8 cellular contexts compared by ENCODE assay signal in the genomic region with DNA sequence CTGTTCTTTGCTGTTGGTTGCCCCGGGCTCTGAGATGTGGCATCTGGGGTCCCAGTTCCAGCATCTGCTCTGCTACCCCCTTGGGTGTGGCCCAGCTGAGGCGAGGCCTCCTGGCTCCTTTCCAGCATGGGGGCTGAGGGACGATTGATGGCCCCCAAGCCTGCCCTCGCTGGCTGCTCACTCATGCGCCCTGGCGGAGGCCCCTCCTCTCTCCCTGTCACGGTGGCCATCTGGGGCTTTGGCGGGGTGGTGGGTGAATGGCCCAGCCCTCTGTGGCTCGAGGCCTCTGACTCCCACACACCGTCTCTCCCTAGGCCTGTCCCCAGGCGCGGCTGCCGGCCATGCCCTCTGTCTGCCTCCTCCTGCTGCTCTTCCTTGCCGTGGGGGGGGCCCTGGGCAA. TPM values are rescaled to one million over a fixed set of nuclear protein-coding genes. Genes with fewer than 3 reads are reported as not detected.
A peak's percentile ranks its signal among the peaks of the same experiment; 100 is the strongest.
DNase-seq lines count a peak whose midpoint lies in the region; ATAC-seq and TF ChIP-seq lines count a peak whose summit lies in the region.

No MANE protein-coding gene starts in this region.

- H3K9me3 ChIP-seq in right atrium auricular region (no peaks in the 10 kb centered on the region), stomach (peaks cover 0 to 5% (median 2%) of the 10 kb centered on the region in 4 donors), gastrocnemius medialis (no peaks in the 10 kb centered on the region)

- peak overlapping the region; percentile 76 for H3K4me3 Mint-ChIP-seq in activated CD4-positive, alpha-beta T cell treated with anti-CD3 and anti-CD28 coated beads, Interleukin-2, amount 10 ng/mL, durations not matched to agents 7 days and 5 days
- peak overlapping the region; percentile 79 for H3K4me3 Mint-ChIP-seq in activated CD8-positive, alpha-beta T cell treated with anti-CD3 and anti-CD28 coated beads for 36 hours

- CTCF ChIA-PET in activated CD4-positive, alpha-beta T cell treated with anti-CD3 and anti-CD28 coated beads, Interleukin-2, amount 10 ng/mL, durations not matched to agents 7 days and 5 days (lab: Charles Lee) = no interaction called here
- CTCF ChIA-PET in activated CD8-positive, alpha-beta T cell treated with anti-CD3 and anti-CD28 coated beads for 36 hours (lab: Charles Lee) = no interaction called here

- H3K27ac ChIP-seq in right atrium auricular region (peak overlapping the region; percentile 23 to 35), stomach (peak overlapping the region in 2 of 5 donors; percentile 77 to 79), gastrocnemius medialis (no peak overlapping the region)

- no peaks in the 10 kb centered on the region for H3K9me3 Mint-ChIP-seq in activated CD4-positive, alpha-beta T cell treated with anti-CD3 and anti-CD28 coated beads, Interleukin-2, amount 10 ng/mL, durations not matched to agents 7 days and 5 days
- no peaks in the 10 kb centered on the region for H3K9me3 Mint-ChIP-seq in activated CD8-positive, alpha-beta T cell treated with anti-CD3 and anti-CD28 coated beads for 36 hours

- H3K4me1 ChIP-seq in right atrium auricular region (peaks cover 0 to 5% of the 10 kb centered on the region in 2 donors), stomach (peaks cover 0 to 16% (median 15%) of the 10 kb centered on the region in 4 donors), gastrocnemius medialis (no peaks in the 10 kb centered on the region)

- H3K27ac Mint-ChIP-seq in activated CD4-positive, alpha-beta T cell treated with anti-CD3 and anti-CD28 coated beads, Interleukin-2, amount 10 ng/mL, durations not matched to agents 7 days and 5 days = no peak overlapping the region
- H3K27ac Mint-ChIP-seq in activated CD8-positive, alpha-beta T cell treated with anti-CD3 and anti-CD28 coated beads for 36 hours = no peak overlapping the region

- H3K4me1 Mint-ChIP-seq in activated CD4-positive, alpha-beta T cell treated with anti-CD3 and anti-CD28 coated beads, Interleukin-2, amount 10 ng/mL, durations not matched to agents 7 days and 5 days = peaks cover 9% of the 10 kb centered on the region
- H3K4me1 Mint-ChIP-seq in activated CD8-positive, alpha-beta T cell treated with anti-CD3 and anti-CD28 coated beads for 36 hours (ENCODE audit: low read depth) = peaks cover 6% of the 10 kb centered on the region

- TF ChIP-seq POLR2A in stomach (IDR thresholded peaks at IDR 0.05) (no peak), gastrocnemius medialis (IDR thresholded peaks at IDR 0.05) (no peak)

- peaks cover 8% of the 10 kb centered on the region for H3K36me3 ChIP-seq in right atrium auricular region
- peaks cover 0 to 45% (median 27%) of the 10 kb centered on the region in 4 donors for H3K36me3 ChIP-seq in stomach
- no peaks in the 10 kb centered on the region for H3K36me3 ChIP-seq in gastrocnemius medialis

- no peak for ATAC-seq in activated CD8-positive, alpha-beta T cell treated with anti-CD3 and anti-CD28 coated beads for 36 hours
- ATAC-seq in left colon (no peak), gastrocnemius medialis (no peak)

- WGBS in stomach, 5 donors = 60 to 68% (median 63%) methylated on average over 1 to 14 of the region's 14 CpGs

- H3K4me3 ChIP-seq in right atrium auricular region (peak overlapping the region in 1 of 2 donors; percentile 66), stomach (peak overlapping the region in 3 of 4 donors; percentile 57 to 68 (median 64)), gastrocnemius medialis (no peak overlapping the region)

- POLR2A ChIA-PET in activated CD4-positive, alpha-beta T cell treated with anti-CD3 and anti-CD28 coated beads, Interleukin-2, amount 10 ng/mL, durations not matched to agents 7 days and 5 days (lab: Charles Lee) = no interaction called here
- POLR2A ChIA-PET in activated CD8-positive, alpha-beta T cell treated with anti-CD3 and anti-CD28 coated beads for 36 hours (lab: Charles Lee) = interaction anchor here (1.1 to 1.2 kb wide), 2 partner anchors 15 to 27 kb away, joined by 3 read pairs; a partner anchor contains a TSS

- H3K36me3 Mint-ChIP-seq in activated CD4-positive, alpha-beta T cell treated with anti-CD3 and anti-CD28 coated beads, Interleukin-2, amount 10 ng/mL, durations not matched to agents 7 days and 5 days (ENCODE audit: low read depth) = no peaks in the 10 kb centered on the region
- H3K36me3 Mint-ChIP-seq in activated CD8-positive, alpha-beta T cell treated with anti-CD3 and anti-CD28 coated beads for 36 hours (ENCODE audit: low read depth) = peaks cover 4% of the 10 kb centered on the region

- H3K27me3 Mint-ChIP-seq in activated CD4-positive, alpha-beta T cell treated with anti-CD3 and anti-CD28 coated beads, Interleukin-2, amount 10 ng/mL, durations not matched to agents 7 days and 5 days = no peaks in the 10 kb centered on the region
- no peaks in the 10 kb centered on the region for H3K27me3 Mint-ChIP-seq in activated CD8-positive, alpha-beta T cell treated with anti-CD3 and anti-CD28 coated beads for 36 hours

- in situ Hi-C loops in gastrocnemius medialis (cut with MboI; ENCODE audit: low sequenced_read_pairs in 4 of 4) = no loop called here

- no peak for TF ChIP-seq EP300 in stomach (IDR thresholded peaks at IDR 0.05)

- H3K27me3 ChIP-seq in right atrium auricular region (no peaks in the 10 kb centered on the region), stomach (no peaks in the 10 kb centered on the region), gastrocnemius medialis (no peaks in the 10 kb centered on the region)

- DNase-seq in activated CD4-positive, alpha-beta T cell treated with anti-CD3 and anti-CD28 coated beads, Interleukin-2, amount 10 ng/mL, durations not matched to agents 7 days and 5 days = no peak
- no peak for DNase-seq in activated CD4-positive, alpha-beta T cell treated with anti-CD3 and anti-CD28 coated beads for 4 hours
- DNase-seq in activated CD8-positive, alpha-beta T cell treated with anti-CD3 and anti-CD28 coated beads for 36 hours = no peak
- DNase-seq in right atrium auricular region (ENCODE audit: low spot score) (no peak), stomach (no peak), NCI-H1105 (lab: John Stamatoyannopoulos, UW) (no peak), left colon (no peak), gastrocnemius medialis (no peak)

- TF ChIP-seq CTCF in activated CD8-positive, alpha-beta T cell treated with anti-CD3 and anti-CD28 coated beads for 36 hours (IDR thresholded peaks at IDR 0.05) = no peak
- no peak for TF ChIP-seq CTCF in right atrium auricular region (IDR thresholded peaks at IDR 0.05)
- TF ChIP-seq CTCF in stomach (IDR thresholded peaks at IDR 0.05) = no peak
- no peak for TF ChIP-seq CTCF in gastrocnemius medialis (IDR thresholded peaks at IDR 0.05 in 4 of 5, conservative IDR thresholded peaks at IDR 0.05 in 1 of 5)

- intact Hi-C loops in activated CD8-positive, alpha-beta T cell treated with anti-CD3 and anti-CD28 coated beads for 36 hours (cut with micrococcal nuclease) = no loop called here
- intact Hi-C loops in stomach (cut with DNase I; ENCODE audit: low total_unique reads) (no loop called here), left colon (cut with DNase I, micrococcal nuclease) (no loop called here), gastrocnemius medialis (cut with DNase I; ENCODE audit: low total_unique reads) (no loop called here)

RNA-seq across cellular contexts. Expression of a gene that starts 1.8 kb away (rescaled TPM):
- 10 to 100 TPM; 26.2 to 28.3 TPM for total RNA-seq in activated CD4-positive, alpha-beta T cell treated with anti-CD3 and anti-CD28 coated beads, Interleukin-2, amount 10 ng/mL, durations not matched to agents 7 days and 5 days
- 10 to 100 TPM; 36.5 to 40.5 TPM for total RNA-seq in activated CD8-positive, alpha-beta T cell treated with anti-CD3 and anti-CD28 coated beads for 36 hours
- total RNA-seq in right atrium auricular region = 1 to 10 TPM; 5.9 to 7.1 TPM
- 100 to 1,000 TPM in 2 of 5 donors, 10 to 100 TPM in 2, 1 to 10 TPM in 1; 9.9 to 296 (median 35.5) TPM for total RNA-seq in stomach
- polyA plus RNA-seq in stomach = 1 to 10 TPM; 2.3 to 7.6 (median 6.0) TPM
- total RNA-seq in left colon = 10 to 100 TPM; 48.9 to 68.2 TPM
- total RNA-seq in gastrocnemius medialis = 10 to 100 TPM in 1 of 4 donors, 1 to 10 TPM in 3; 1.2 to 10.7 (median 2.8) TPM

RNA-seq across cellular contexts. Expression of a gene that starts 15.9 kb away (rescaled TPM):
- 10 to 100 TPM; 54.3 to 66.9 TPM for total RNA-seq in activated CD4-positive, alpha-beta T cell treated with anti-CD3 and anti-CD28 coated beads, Interleukin-2, amount 10 ng/mL, durations not matched to agents 7 days and 5 days
- total RNA-seq in activated CD8-positive, alpha-beta T cell treated with anti-CD3 and anti-CD28 coated beads for 36 hours = 10 to 100 TPM; 43.6 to 47.5 TPM
- total RNA-seq in right atrium auricular region (10 to 100 TPM; 24.3 to 41.7 TPM), stomach (10 to 100 TPM; 16.7 to 79.4 (median 55.4) TPM), left colon (10 to 100 TPM; 44.4 to 56.7 TPM), gastrocnemius medialis (10 to 100 TPM; 30.9 to 55.4 (median 45.3) TPM)
- 100 to 1,000 TPM in 2 of 3 donors, 10 to 100 TPM in 1; 82.2 to 162 (median 157) TPM for polyA plus RNA-seq in stomach

RNA-seq across cellular contexts. Expression of a gene that starts 19.2 kb away (rescaled TPM):
- 10 to 100 TPM; 43.2 to 47.9 TPM for total RNA-seq in activated CD4-positive, alpha-beta T cell treated with anti-CD3 and anti-CD28 coated beads, Interleukin-2, amount 10 ng/mL, durations not matched to agents 7 days and 5 days
- 10 to 100 TPM; 49.8 to 50.1 TPM for total RNA-seq in activated CD8-positive, alpha-beta T cell treated with anti-CD3 and anti-CD28 coated beads for 36 hours
- 10 to 100 TPM; 20.1 to 32.9 TPM for total RNA-seq in right atrium auricular region
- 1 to 10 TPM in 4 of 5 donors, not detected in 1; 2.7 to 8.4 (median 5.0) TPM for total RNA-seq in stomach
- 10 to 100 TPM; 18.2 to 29.0 (median 22.6) TPM for polyA plus RNA-seq in stomach
- total RNA-seq in left colon = 10 to 100 TPM in 1 of 2 donors, 1 to 10 TPM in 1; 9.8 to 11.5 TPM
- total RNA-seq in gastrocnemius medialis = 10 to 100 TPM; 26.0 to 72.5 (median 29.3) TPM

RNA-seq across cellular contexts. Expression of a gene that starts 22.9 kb away (rescaled TPM):
- 100 to 1,000 TPM; 118 to 123 TPM for total RNA-seq in activated CD4-positive, alpha-beta T cell treated with anti-CD3 and anti-CD28 coated beads, Interleukin-2, amount 10 ng/mL, durations not matched to agents 7 days and 5 days
- 10 to 100 TPM; 76.5 TPM for total RNA-seq in activated CD8-positive, alpha-beta T cell treated with anti-CD3 and anti-CD28 coated beads for 36 hours
- 100 to 1,000 TPM in 1 of 2 donors, 10 to 100 TPM in 1; 73.8 to 116 TPM for total RNA-seq in right atrium auricular region
- total RNA-seq in stomach = 100 to 1,000 TPM in 2 of 5 donors, 10 to 100 TPM in 3; 46.4 to 178 (median 93.3) TPM
- polyA plus RNA-seq in stomach = 10 to 100 TPM; 45.7 to 61.8 (median 59.1) TPM
- total RNA-seq in left colon = 10 to 100 TPM; 63.3 to 65.0 TPM
- 10 to 100 TPM; 19.8 to 54.5 (median 39.0) TPM for total RNA-seq in gastrocnemius medialis

RNA-seq across cellular contexts. Expression of a gene that starts 26.6 kb away (rescaled TPM):
- total RNA-seq in activated CD4-positive, alpha-beta T cell treated with anti-CD3 and anti-CD28 coated beads, Interleukin-2, amount 10 ng/mL, durations not matched to agents 7 days and 5 days = 10 to 100 TPM; 46.4 to 47.3 TPM
- total RNA-seq in activated CD8-positive, alpha-beta T cell treated with anti-CD3 and anti-CD28 coated beads for 36 hours = 10 to 100 TPM; 46.5 to 47.6 TPM
- total RNA-seq in right atrium auricular region (10 to 100 TPM; 54.6 to 61.0 TPM), stomach (10 to 100 TPM in 4 of 5 donors, 1 to 10 TPM in 1; 8.0 to 50.1 (median 19.8) TPM), left colon (10 to 100 TPM; 30.5 to 34.5 TPM), gastrocnemius medialis (100 to 1,000 TPM in 1 of 4 donors, 10 to 100 TPM in 3; 54.6 to 116 (median 79.8) TPM)
- 10 to 100 TPM; 22.5 to 34.4 (median 32.1) TPM for polyA plus RNA-seq in stomach

Comparison
In these comparisons a context has a peak if more than half of its experiments do, and no peak if none do; other contexts are left out.
1. H3K27ac ChIP-seq: peak in right atrium auricular region (2 of 2); none in gastrocnemius medialis (0 of 4).
2. H3K4me3 ChIP-seq: peak in stomach (3 of 4); none in gastrocnemius medialis (0 of 4).